Comparison of ENCODE assay signal across 18 cellular contexts in genomic region chr6:167493310-167493709, GRCh38.
"Had no signal": no experiment of that assay in that cellular context is flagged by ENCODE, and none has a peak within 500 bp of the region (broad histone marks: within the 10 kb centered on the region; RNA-seq: fewer than 3 reads in every experiment).

No MANE protein-coding gene starts in this region.

- FAIRE-seq: kidney had no signal

- H3K9me3 ChIP-seq: esophagus muscularis mucosa, gastrocnemius medialis, right atrium auricular region, suprapubic skin, thyroid gland, upper lobe of left lung, vagina had no signal

- H3K4me3 Mint-ChIP-seq: naive B cell; nephron progenitor cell; stimulated activated effector memory CD8-positive, alpha-beta T cell treated with anti-CD3 and anti-CD28 coated beads, Interleukin-12 subunit alpha, Interleukin-12 subunit beta, amount 100 ng/mL, for 72 hours had no signal

- H3K4me3 ChIP-seq: esophagus muscularis mucosa, gastrocnemius medialis, right atrium auricular region, smooth muscle cell, suprapubic skin, thyroid gland, upper lobe of left lung, vagina had no signal

- H3K27me3 ChIP-seq: right atrium auricular region, thyroid gland, upper lobe of left lung, vagina had no signal

- ATAC-seq: stimulated activated effector memory CD8-positive, alpha-beta T cell treated with anti-CD3 and anti-CD28 coated beads, Interleukin-12 subunit alpha, Interleukin-12 subunit beta, amount 100 ng/mL, for 72 hours; stimulated activated naive CD8-positive, alpha-beta T cell treated with anti-CD3 and anti-CD28 coated beads, Interleukin-15, Interleukin-2, amounts not matched to agents 100 U/mL and 50 U/mL, for 24 hours had no signal

- H3K36me3 ChIP-seq: esophagus muscularis mucosa, gastrocnemius medialis, right atrium auricular region, suprapubic skin, thyroid gland, upper lobe of left lung, vagina had no signal

- H3K27ac Mint-ChIP-seq: naive B cell; stimulated activated effector memory CD8-positive, alpha-beta T cell treated with anti-CD3 and anti-CD28 coated beads, Interleukin-12 subunit alpha, Interleukin-12 subunit beta, amount 100 ng/mL, for 72 hours had no signal

- H3K4me2 ChIP-seq: smooth muscle cell had no signal

- H3K4me1 Mint-ChIP-seq: naive B cell; stimulated activated effector memory CD8-positive, alpha-beta T cell treated with anti-CD3 and anti-CD28 coated beads, Interleukin-12 subunit alpha, Interleukin-12 subunit beta, amount 100 ng/mL, for 72 hours had no signal

- H3K36me3 Mint-ChIP-seq: stimulated activated effector memory CD8-positive, alpha-beta T cell treated with anti-CD3 and anti-CD28 coated beads, Interleukin-12 subunit alpha, Interleukin-12 subunit beta, amount 100 ng/mL, for 72 hours had no signal

- H3K27ac ChIP-seq: epithelial cell of prostate, esophagus muscularis mucosa, gastrocnemius medialis, right atrium auricular region, suprapubic skin, thyroid gland, upper lobe of left lung, vagina had no signal

- H3K9me3 Mint-ChIP-seq: nephron progenitor cell; stimulated activated effector memory CD8-positive, alpha-beta T cell treated with anti-CD3 and anti-CD28 coated beads, Interleukin-12 subunit alpha, Interleukin-12 subunit beta, amount 100 ng/mL, for 72 hours had no signal

- H3K4me1 ChIP-seq: thyroid gland, vagina had no signal

- DNase-seq: effector memory CD4-positive, alpha-beta T cell; kidney; mesendoderm; naive B cell; stimulated activated CD4-positive, alpha-beta T cell treated with anti-CD3 and anti-CD28 coated beads, Interleukin-4, amount 100 ng/mL, for 1 hour; stimulated activated CD8-positive, alpha-beta memory T cell treated with anti-CD3 and anti-CD28 coated beads, Interleukin-4, amount 100 ng/mL, for 48 hours; stimulated activated naive CD8-positive, alpha-beta T cell treated with anti-CD3 and anti-CD28 coated beads, Interleukin-15, Interleukin-2, amounts not matched to agents 100 U/mL and 50 U/mL, for 24 hours; thyroid gland; upper lobe of left lung had no signal
